ENCODE assay signal across 19 cellular contexts in genomic region chr5:2507611-2508010, GRCh38.
A peak's percentile ranks its signal among the peaks of the same experiment; 100 is the strongest.
DNase-seq lines count a peak whose midpoint lies in the region; ATAC-seq and TF ChIP-seq lines count a peak whose summit lies in the region.
"Had no signal": no experiment of that assay in that cellular context is flagged by ENCODE, and none has a peak within 500 bp of the region (broad histone marks: within the 10 kb centered on the region; RNA-seq: fewer than 3 reads in every experiment).

No MANE protein-coding gene starts in this region.

- H3K9me3 Mint-ChIP-seq in MCF 10A (ENCODE audit: unreplicated experiment) (no peaks in the 10 kb centered on the region), neural crest cell (no peaks in the 10 kb centered on the region)
- H3K9me3 Mint-ChIP-seq: CD4-positive, alpha-beta T cell had no signal

- peaks cover 3% of the 10 kb centered on the region for H3K79me1 ChIP-seq in neuronal stem cell (ENCODE audit: low read depth, low read length)

- ATAC-seq in HG02588 (IDR thresholded peaks at IDR 0.05; ENCODE audit: unreplicated experiment) (no peak), GM19351 (IDR thresholded peaks at IDR 0.05; ENCODE audit: unreplicated experiment) (no peak)
- ATAC-seq: A549; CD8-positive, alpha-beta T cell had no signal

- H4K91ac ChIP-seq in neuronal stem cell (ENCODE audit: low read depth, low read length, poor library complexity): no peak overlapping the region

- CTCF ChIA-PET in MCF 10A (lab: Yijun Ruan, JAX): no interaction called here
- CTCF ChIA-PET in mammary epithelial cell (lab: Charles Lee; ENCODE audit: low non-redundant PET): no interaction called here

- H2AK5ac ChIP-seq in neuronal stem cell (ENCODE audit: low read depth, low read length): no peak overlapping the region

- H4K20me1 ChIP-seq in mammary epithelial cell (ENCODE audit: insufficient read depth, low read length): no peaks in the 10 kb centered on the region
- H4K20me1 ChIP-seq: BLaER1 treated with 17β-estradiol and CSF1 and Interleukin-3, amounts not matched to agents 10 nM and 100 nM had no signal

- H2AFZ ChIP-seq in mammary epithelial cell (ENCODE audit: low read depth, low read length) (no peak overlapping the region), neuronal stem cell (ENCODE audit: low read length) (no peak overlapping the region)

- POLR2A ChIA-PET in MCF 10A (lab: Yijun Ruan, JAX): no interaction called here

- H3K27ac Mint-ChIP-seq in MCF 10A (ENCODE audit: low read depth, unreplicated experiment) (no peak overlapping the region), neural crest cell (ENCODE audit: unreplicated experiment) (peak overlapping the region; percentile 43)
- H3K27ac Mint-ChIP-seq: B cell; CD4-positive, alpha-beta T cell; CD8-positive, alpha-beta T cell had no signal

- BruUV-seq in MCF 10A (replicated peaks; lab: Mats Ljungman, UMichigan) (no TSS peak), mammary epithelial cell (replicated peaks; lab: Mats Ljungman, UMichigan) (no TSS peak)

- H3K18ac ChIP-seq in neuronal stem cell (ENCODE audit: low read length): peak overlapping the region; percentile 38

- intact Hi-C loops in MCF 10A (cut with micrococcal nuclease): no loop called here
- intact Hi-C loops in mammary epithelial cell (cut with micrococcal nuclease): no loop called here

- peak; percentile 1 for DNase-seq in MCF 10A (ENCODE audit: unreplicated experiment)
- no peak for DNase-seq in mammary epithelial cell
- DNase-seq in coronary artery (ENCODE audit: low spot score): peak; percentile 29
- no peak for DNase-seq in neural crest cell (ENCODE audit: low read depth, low spot score)
- no peak for DNase-seq in neuronal stem cell (ENCODE audit: low spot score)
- DNase-seq: AML-193; Caco-2; Calu3; CD4-positive, alpha-beta T cell; CD8-positive, alpha-beta T cell; DMS79 treated with DMSO at 0.1 percent for 48 hours; GF-D8 had no signal

- H3K14ac ChIP-seq in neuronal stem cell (ENCODE audit: low read length): no peak overlapping the region

- in situ Hi-C loops in mammary epithelial cell (cut with MboI; ENCODE audit: low sequenced_read_pairs in 2 of 2): no loop called here

- no peak overlapping the region for H3K4me3 ChIP-seq in mammary epithelial cell (replicated peaks in 1 of 3; ENCODE audit: insufficient read depth in 1 of 3, low read depth in 2 of 3, low read length in 3 of 3)
- H3K4me3 ChIP-seq in coronary artery: no peak overlapping the region
- no peak overlapping the region for H3K4me3 ChIP-seq in neuronal stem cell (ENCODE audit: low read length in 2 of 2)
- H3K4me3 ChIP-seq: A549; BLaER1 treated with 17β-estradiol and CSF1 and Interleukin-3, amounts not matched to agents 10 nM and 100 nM had no signal

- H3K36me3 Mint-ChIP-seq in MCF 10A (ENCODE audit: insufficient read depth, unreplicated experiment) (no peaks in the 10 kb centered on the region), neural crest cell (ENCODE audit: low read depth) (no peaks in the 10 kb centered on the region)
- H3K36me3 Mint-ChIP-seq: CD8-positive, alpha-beta T cell had no signal

- H3K4me1 Mint-ChIP-seq in MCF 10A (ENCODE audit: insufficient read depth, unreplicated experiment): no peaks in the 10 kb centered on the region
- no peaks in the 10 kb centered on the region for H3K4me1 Mint-ChIP-seq in neural crest cell
- H3K4me1 Mint-ChIP-seq: B cell had no signal

- no peak overlapping the region for H2BK5ac ChIP-seq in neuronal stem cell (ENCODE audit: low read length)

- H3K27me3 ChIP-seq in mammary epithelial cell (ENCODE audit: insufficient read depth, low read length): no peaks in the 10 kb centered on the region
- H3K27me3 ChIP-seq in neuronal stem cell (ENCODE audit: control insufficient read depth in 3 of 3, insufficient read depth in 3 of 3, low read depth in 1 of 3, low read length in 3 of 3): no peaks in the 10 kb centered on the region
- H3K27me3 ChIP-seq: BLaER1 treated with 17β-estradiol and CSF1 and Interleukin-3, amounts not matched to agents 10 nM and 100 nM had no signal

- no peak overlapping the region for H3K4ac ChIP-seq in neuronal stem cell (ENCODE audit: low read length)

- TF ChIP-seq CTCF in MCF 10A (IDR thresholded peaks at IDR 0.05; ENCODE audit: unreplicated experiment): no peak
- no peak for TF ChIP-seq CTCF in mammary epithelial cell (conservative IDR thresholded peaks at IDR 0.05 in 1 of 2, IDR thresholded peaks at IDR 0.05 in 1 of 2; ENCODE audit: extremely low read depth in 1 of 2, insufficient read depth in 1 of 2, low read depth in 1 of 2, low read length in 2 of 2)
- no peak for TF ChIP-seq CTCF in coronary artery (IDR thresholded peaks at IDR 0.05)
- TF ChIP-seq CTCF in neural crest cell (conservative IDR thresholded peaks at IDR 0.05): no peak

- H2BK15ac ChIP-seq in neuronal stem cell (ENCODE audit: low read length): no peak overlapping the region

- no peak overlapping the region for H2BK12ac ChIP-seq in neuronal stem cell (ENCODE audit: low read length)

- H3K27me3 Mint-ChIP-seq in MCF 10A (ENCODE audit: insufficient read depth, unreplicated experiment): no peaks in the 10 kb centered on the region
- no peaks in the 10 kb centered on the region for H3K27me3 Mint-ChIP-seq in neural crest cell (ENCODE audit: low read depth)
- H3K27me3 Mint-ChIP-seq: B cell; CD4-positive, alpha-beta T cell had no signal

- H3K9ac ChIP-seq in mammary epithelial cell (ENCODE audit: insufficient read depth, low read length): no peak overlapping the region
- no peak overlapping the region for H3K9ac ChIP-seq in neuronal stem cell (ENCODE audit: low read depth, low read length, poor library complexity)
- H3K9ac ChIP-seq: BLaER1 treated with 17β-estradiol and CSF1 and Interleukin-3, amounts not matched to agents 10 nM and 100 nM had no signal

- H3K4me2 ChIP-seq in mammary epithelial cell (ENCODE audit: insufficient read depth, low read depth, low read length): no peak overlapping the region
- no peak overlapping the region for H3K4me2 ChIP-seq in neuronal stem cell (ENCODE audit: insufficient read depth, low read length, poor library complexity, severe bottlenecking)
- H3K4me2 ChIP-seq: A549; BLaER1 treated with 17β-estradiol and CSF1 and Interleukin-3, amounts not matched to agents 10 nM and 100 nM had no signal

- no peak overlapping the region for H4K8ac ChIP-seq in neuronal stem cell (ENCODE audit: low read depth, low read length)

- H3K27ac ChIP-seq in mammary epithelial cell (ENCODE audit: insufficient read depth, low read depth, low read length): no peak overlapping the region
- H3K27ac ChIP-seq in coronary artery: no peak overlapping the region
- no peak overlapping the region for H3K27ac ChIP-seq in neuronal stem cell (replicated peaks; ENCODE audit: low read length)
- H3K27ac ChIP-seq: 22Rv1; A549; BLaER1 treated with 17β-estradiol and CSF1 and Interleukin-3, amounts not matched to agents 10 nM and 100 nM; C4-2B had no signal

- 62% methylated on average over 5 of the region's 5 CpGs for WGBS in mammary epithelial cell (ENCODE audit: low coverage, missing lambda C conversion rate)
- no CpG with 5 or more reads among the region's 5 CpGs for WGBS in neuronal stem cell (ENCODE audit: extremely low coverage in 2 of 2, insufficient read length in 2 of 2, insufficient replicate concordance in 1 of 2), 2 donors

- dilution Hi-C loops in mammary epithelial cell (cut with HindIII; ENCODE audit: low sequenced_read_pairs): no loop called here

- no peaks in the 10 kb centered on the region for H3K79me2 ChIP-seq in mammary epithelial cell (ENCODE audit: insufficient read depth, low read length)

- H3K4me3 Mint-ChIP-seq in MCF 10A (ENCODE audit: unreplicated experiment) (no peak overlapping the region), neural crest cell (no peak overlapping the region)
- H3K4me3 Mint-ChIP-seq: B cell; CD4-positive, alpha-beta T cell; CD8-positive, alpha-beta T cell had no signal

- no peaks in the 10 kb centered on the region for H3K4me1 ChIP-seq in mammary epithelial cell (ENCODE audit: insufficient read depth, low read length)
- H3K4me1 ChIP-seq in neuronal stem cell (ENCODE audit: control insufficient read depth in 2 of 2, insufficient read depth in 1 of 2, low read depth in 1 of 2, low read length in 2 of 2): peaks cover 3 to 4% of the 10 kb centered on the region in 2 donors
- H3K4me1 ChIP-seq: A549, Caco-2 had no signal

- H3K36me3 ChIP-seq in mammary epithelial cell (ENCODE audit: insufficient read depth, low read length): no peaks in the 10 kb centered on the region
- H3K36me3 ChIP-seq in neuronal stem cell (replicated peaks in 1 of 2; ENCODE audit: control insufficient read depth in 2 of 2, insufficient read depth in 2 of 2, low read length in 2 of 2): no peaks in the 10 kb centered on the region
- H3K36me3 ChIP-seq: BLaER1 treated with 17β-estradiol and CSF1 and Interleukin-3, amounts not matched to agents 10 nM and 100 nM had no signal

- peaks cover 48% of the 10 kb centered on the region for H3K9me3 ChIP-seq in mammary epithelial cell (replicated peaks; ENCODE audit: insufficient read depth, low read length)
- H3K9me3 ChIP-seq in neuronal stem cell (replicated peaks in 1 of 2; ENCODE audit: control insufficient read depth in 2 of 2, insufficient read depth in 1 of 2, low read depth in 1 of 2, low read length in 2 of 2): peaks cover 4 to 8% of the 10 kb centered on the region in 2 donors
- H3K9me3 ChIP-seq: A549, Caco-2 had no signal

- H3K23ac ChIP-seq in neuronal stem cell (ENCODE audit: low read depth, low read length, poor library complexity): no peak overlapping the region

- no peak overlapping the region for H2BK120ac ChIP-seq in neuronal stem cell (ENCODE audit: low read depth, low read length)

Comparison
In these comparisons a context has a peak if more than half of its experiments do, and no peak if none do; other contexts are left out.
1. DNase-seq: peak in MCF 10A (single experiment) and coronary artery (single experiment); none in mammary epithelial cell (single experiment), neural crest cell (single experiment) and neuronal stem cell (single experiment).